ENCODE assay signal across 8 cellular contexts in genomic region chr6:97068211-97068610, GRCh38.
DNase-seq lines count a peak whose midpoint lies in the region; ATAC-seq and TF ChIP-seq lines count a peak whose summit lies in the region.

No MANE protein-coding gene starts in this region.

- no peaks in the 10 kb centered on the region for H3K36me3 Mint-ChIP-seq in mesothelial cell of epicardium

- no peak for ATAC-seq in DND-41 (ENCODE audit: insufficient read depth, low read depth)
- ATAC-seq in HG03175 (IDR thresholded peaks at IDR 0.05; ENCODE audit: unreplicated experiment) = no peak

- H3K4me3 Mint-ChIP-seq in mesothelial cell of epicardium = no peak overlapping the region

- no peaks in the 10 kb centered on the region for H4K20me1 ChIP-seq in DND-41 (ENCODE audit: insufficient read depth, low read length)

- H3K27me3 Mint-ChIP-seq in mesothelial cell of epicardium (ENCODE audit: low read depth) = no peaks in the 10 kb centered on the region

- H3K36me3 ChIP-seq in DND-41 (ENCODE audit: insufficient read depth, low read length) = no peaks in the 10 kb centered on the region
- H3K36me3 ChIP-seq in ascending aorta = no peaks in the 10 kb centered on the region

- H3K4me1 ChIP-seq in DND-41 (ENCODE audit: insufficient read depth, low read length) (no peaks in the 10 kb centered on the region), ascending aorta (no peaks in the 10 kb centered on the region)

- intact Hi-C loops in ascending aorta (cut with DNase I) = loop anchor here (5.0 kb wide), 1 partner anchor 329 kb away; no protein-coding TSS in a partner anchor
- intact Hi-C loops in cardiac septum (cut with DNase I) = no loop called here

- peak; percentile 55 for TF ChIP-seq CTCF in DND-41 (IDR thresholded peaks at IDR 0.05; ENCODE audit: borderline replicate concordance, extremely low read depth, low read length, poor library complexity, severe bottlenecking)
- TF ChIP-seq CTCF in LNCAP (IDR thresholded peaks at IDR 0.05) = peak; percentile 68
- TF ChIP-seq CTCF in ascending aorta (IDR thresholded peaks at IDR 0.05) = peak in 2 of 3 experiments; percentile 14 to 46
- peak; percentile 75 for TF ChIP-seq CTCF in mesothelial cell of epicardium (IDR thresholded peaks at IDR 0.05; ENCODE audit: unreplicated experiment)

- H3K27ac Mint-ChIP-seq in mesothelial cell of epicardium = no peak overlapping the region

- H3K79me2 ChIP-seq in DND-41 (ENCODE audit: insufficient read depth, low read length) = no peaks in the 10 kb centered on the region

- H3K4me3 ChIP-seq in DND-41 (ENCODE audit: low read depth in 1 of 2, low read length in 2 of 2) (no peak overlapping the region), ascending aorta (no peak overlapping the region)

- H2AFZ ChIP-seq in DND-41 (ENCODE audit: low read depth, low read length) = no peak overlapping the region

- H3K27me3 ChIP-seq in DND-41 (ENCODE audit: insufficient read depth, low read length, poor library complexity) = peaks cover 12% of the 10 kb centered on the region
- no peaks in the 10 kb centered on the region for H3K27me3 ChIP-seq in ascending aorta

- no peak for DNase-seq in DND-41
- no peak for DNase-seq in ascending aorta (ENCODE audit: low spot score in 2 of 2)
- DNase-seq in mesothelial cell of epicardium (ENCODE audit: low spot score in 2 of 2, unreplicated experiment in 2 of 2) = no peak
- no peak for DNase-seq in GM19238 (ENCODE audit: insufficient read length, low spot score)
- DNase-seq in GM19240 (ENCODE audit: insufficient read length, low spot score) = no peak
- no peak for DNase-seq in cardiac septum (ENCODE audit: low spot score)

- no peak overlapping the region for H3K9ac ChIP-seq in DND-41 (ENCODE audit: low read depth, low read length)

- H3K27ac ChIP-seq in DND-41 (ENCODE audit: low read length) (no peak overlapping the region), ascending aorta (no peak overlapping the region)

- H3K9me3 ChIP-seq in DND-41 (ENCODE audit: insufficient read depth, low read length, severe bottlenecking) (no peaks in the 10 kb centered on the region), ascending aorta (no peaks in the 10 kb centered on the region)

- peaks cover 12% of the 10 kb centered on the region for H3K4me1 Mint-ChIP-seq in mesothelial cell of epicardium

- H3K9me3 Mint-ChIP-seq in mesothelial cell of epicardium = no peaks in the 10 kb centered on the region

- no peak overlapping the region for H3K4me2 ChIP-seq in DND-41 (ENCODE audit: insufficient read depth, low read length)
